In genomic region chr1:30358510-30358909, GRCh38 we compare ENCODE assay signal across 1 cellular context.
TF ChIP-seq lines count a peak whose summit lies in the region.

No MANE protein-coding gene starts in this region.

TF ChIP-seq in WTC11, 78 proteins besides CTCF, POLR2A, EP300 and RAD21 (continued from another document):
- TF ChIP-seq, protein P1, sequence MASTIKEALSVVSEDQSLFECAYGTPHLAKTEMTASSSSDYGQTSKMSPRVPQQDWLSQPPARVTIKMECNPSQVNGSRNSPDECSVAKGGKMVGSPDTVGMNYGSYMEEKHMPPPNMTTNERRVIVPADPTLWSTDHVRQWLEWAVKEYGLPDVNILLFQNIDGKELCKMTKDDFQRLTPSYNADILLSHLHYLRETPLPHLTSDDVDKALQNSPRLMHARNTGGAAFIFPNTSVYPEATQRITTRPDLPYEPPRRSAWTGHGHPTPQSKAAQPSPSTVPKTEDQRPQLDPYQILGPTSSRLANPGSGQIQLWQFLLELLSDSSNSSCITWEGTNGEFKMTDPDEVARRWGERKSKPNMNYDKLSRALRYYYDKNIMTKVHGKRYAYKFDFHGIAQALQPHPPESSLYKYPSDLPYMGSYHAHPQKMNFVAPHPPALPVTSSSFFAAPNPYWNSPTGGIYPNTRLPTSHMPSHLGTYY (CRISPR knock-in tag; IDR thresholded peaks at IDR 0.05) = no peak
